Comparison of ENCODE assay signal across 9 cellular contexts in genomic region chr1:149607070-149607802, GRCh38. TPM values are rescaled to one million over a fixed set of nuclear protein-coding genes. Genes with fewer than 3 reads are reported as not detected.
A peak's percentile ranks its signal among the peaks of the same experiment; 100 is the strongest.
DNase-seq lines count a peak whose midpoint lies in the region; ATAC-seq and TF ChIP-seq lines count a peak whose summit lies in the region.
"Not testable (repeated sequence)": the region's sequence is repeated elsewhere in the genome, so short reads cannot be mapped to it uniquely, and the experiment has no call there.
"Had no signal": no experiment of that assay in that cellular context is flagged by ENCODE, and none has a peak within 500 bp of the region (broad histone marks: within the 10 kb centered on the region; RNA-seq: fewer than 3 reads in every experiment).

No MANE protein-coding gene starts in this region.

- H3K36me3 Mint-ChIP-seq in H9 (ENCODE audit: insufficient read depth in 1 of 3, low read depth in 3 of 3); naive thymus-derived CD8-positive, alpha-beta T cell: not testable (repeated sequence)

- DNase-seq in H9; RWPE2 (ENCODE audit: low spot score): not testable (repeated sequence)
- DNase-seq in activated T-cell treated with anti-CD3 and anti-CD28 coated beads, Interleukin-2, amount 50 U/mL, for 1 hour, result peak; percentile 60
- peak; percentile 47 for DNase-seq in colonic mucosa
- peak; percentile 58 for DNase-seq in right atrium auricular region (ENCODE audit: low spot score)
- peak in 7 of 10 donors; percentile 4 to 64 (median 39) for DNase-seq in naive thymus-derived CD8-positive, alpha-beta T cell
- DNase-seq in stimulated activated CD4-positive, alpha-beta T cell treated with anti-CD3 and anti-CD28 coated beads, Interleukin-1b, Interleukin-23, amount 100 ng/mL, for 4 hours (ENCODE audit: low read depth in 2 of 2), result peak; percentile 0 to 9

- not testable (repeated sequence) for H3K27me3 Mint-ChIP-seq in H9 (ENCODE audit: low read depth); naive thymus-derived CD8-positive, alpha-beta T cell

- H2BK5ac ChIP-seq in H9 (ENCODE audit: insufficient read length, low read length), result not testable (repeated sequence)

- not testable (repeated sequence) for H2BK12ac ChIP-seq in H9 (ENCODE audit: insufficient read length, low read depth, low read length)

- H2BK120ac ChIP-seq in H9 (ENCODE audit: low read depth, low read length, poor library complexity, severe bottlenecking), result not testable (repeated sequence)

- H3K27me3 ChIP-seq in H9 (ENCODE audit: insufficient read depth, low read length); RWPE2 (ENCODE audit: insufficient read depth, poor library complexity, severe bottlenecking); colonic mucosa; right atrium auricular region: not testable (repeated sequence)

- H3K4me2 ChIP-seq in H9 (ENCODE audit: insufficient read depth, insufficient read length, low read length), result not testable (repeated sequence)

- H3K27ac Mint-ChIP-seq in H9, result not testable (repeated sequence)
- H3K27ac Mint-ChIP-seq in naive thymus-derived CD8-positive, alpha-beta T cell, result peak overlapping the region in 7 of 10 donors; percentile 53 to 97 (median 90)

- H3K9me3 ChIP-seq in H9 (ENCODE audit: control insufficient read depth, low read depth, low read length); RWPE2 (ENCODE audit: severe bottlenecking); colonic mucosa; right atrium auricular region: not testable (repeated sequence)

- not testable (repeated sequence) for H3K14ac ChIP-seq in H9 (ENCODE audit: insufficient read depth, low read length)

- H3K4me3 Mint-ChIP-seq in H9, result peak overlapping the region; percentile 65 to 84
- H3K4me3 Mint-ChIP-seq in naive thymus-derived CD8-positive, alpha-beta T cell, result peak overlapping the region; percentile 30 to 92 (median 72)

- ATAC-seq in RWPE2 (ENCODE audit: low read depth); naive thymus-derived CD8-positive, alpha-beta T cell: not testable (repeated sequence)

- intact Hi-C loops in colonic mucosa (cut with DNase I), result not testable (repeated sequence)

- H4K5ac ChIP-seq in H9 (ENCODE audit: insufficient read length, low read depth, low read length), result not testable (repeated sequence)

- H3K4ac ChIP-seq in H9 (ENCODE audit: low read depth, low read length), result not testable (repeated sequence)

- H3K18ac ChIP-seq in H9 (ENCODE audit: insufficient read length, low read depth, low read length), result not testable (repeated sequence)

- H3K79me2 ChIP-seq in H9 (ENCODE audit: insufficient read depth, low read length), result not testable (repeated sequence)

- H3K4me3 ChIP-seq in RWPE2 (ENCODE audit: severe bottlenecking) (peak overlapping the region; percentile 37), colonic mucosa (peak overlapping the region; percentile 31), right atrium auricular region (peak overlapping the region; percentile 32 to 45)

- not testable (repeated sequence) for H3K27ac ChIP-seq in H9 (ENCODE audit: insufficient read length, low read depth, low read length); RWPE2 (ENCODE audit: poor library complexity, severe bottlenecking); right atrium auricular region
- H3K27ac ChIP-seq in colonic mucosa, result peak overlapping the region; percentile 63

- not testable (repeated sequence) for H3K56ac ChIP-seq in H9 (ENCODE audit: insufficient read length, low read depth, low read length)

- H2BK20ac ChIP-seq in H9 (ENCODE audit: low read depth, low read length, poor library complexity, severe bottlenecking), result not testable (repeated sequence)

- not testable (repeated sequence) for H3K79me1 ChIP-seq in H9 (ENCODE audit: insufficient read depth, low read depth, low read length, poor library complexity, severe bottlenecking)

- TF ChIP-seq CTCF in H9 (conservative IDR thresholded peaks at IDR 0.05); RWPE2 (IDR thresholded peaks at IDR 0.05; ENCODE audit: poor library complexity, severe bottlenecking); colonic mucosa (IDR thresholded peaks at IDR 0.05); right atrium auricular region (IDR thresholded peaks at IDR 0.05): not testable (repeated sequence)

- H4K20me1 ChIP-seq in H9 (ENCODE audit: control insufficient read depth, insufficient read depth, insufficient read length), result not testable (repeated sequence)

- H3K36me3 ChIP-seq in RWPE2 (ENCODE audit: low read depth); colonic mucosa; right atrium auricular region: not testable (repeated sequence)

- not testable (repeated sequence) for H3K23ac ChIP-seq in H9 (ENCODE audit: insufficient read length, low read depth, low read length)

- H3K23me2 ChIP-seq in H9 (ENCODE audit: insufficient read length, low read depth, low read length, poor library complexity, severe bottlenecking), result not testable (repeated sequence)

- H2AK5ac ChIP-seq in H9 (ENCODE audit: insufficient read length, low read length), result not testable (repeated sequence)

- not testable (repeated sequence) for H2BK15ac ChIP-seq in H9 (ENCODE audit: low read depth, low read length)

- H3T11ph ChIP-seq in H9 (ENCODE audit: low read length), result not testable (repeated sequence)

- not testable (repeated sequence) for H4K8ac ChIP-seq in H9 (replicated peaks; ENCODE audit: insufficient read length, low read depth, low read length)

- not testable (repeated sequence) for H3K9me3 Mint-ChIP-seq in H9; naive thymus-derived CD8-positive, alpha-beta T cell

- not testable (repeated sequence) for H3K4me1 ChIP-seq in H9 (ENCODE audit: insufficient read depth, low read length); RWPE2 (ENCODE audit: insufficient read depth, poor library complexity, severe bottlenecking); colonic mucosa; right atrium auricular region

- H3K4me1 Mint-ChIP-seq in H9; naive thymus-derived CD8-positive, alpha-beta T cell: not testable (repeated sequence)

- H3K9ac ChIP-seq in H9 (ENCODE audit: extremely low read depth, insufficient read length, low read length), result not testable (repeated sequence)
- peak overlapping the region in 1 of 2 donors; percentile 69 for H3K9ac ChIP-seq in colonic mucosa (ENCODE audit: low read depth in 2 of 2, low read length in 2 of 2)

- not testable (repeated sequence) for H2AFZ ChIP-seq in H9 (ENCODE audit: low read length)

- no CpG with 5 or more reads among the region's 45 CpGs for WGBS in H9 (ENCODE audit: extremely low coverage, insufficient read length, low lambda C conversion rate)

- POLR2A ChIA-PET in naive thymus-derived CD8-positive, alpha-beta T cell (lab: Charles Lee), result not testable (repeated sequence)

- H4K91ac ChIP-seq in H9 (ENCODE audit: insufficient read length, low read depth, low read length), result not testable (repeated sequence)

RNA-seq across cellular contexts. Expression of gene PPIAL4C, which starts 23.6 kb away (rescaled TPM):
- total RNA-seq in H9 (2021), result not detected in 2 replicates
- total RNA-seq in colonic mucosa, result under 1 TPM in 1 of 2 donors, not detected in 1; 0.72 TPM
- total RNA-seq in right atrium auricular region, result not detected
- total RNA-seq in naive thymus-derived CD8-positive, alpha-beta T cell, result 1 to 10 TPM; 2.7 to 3.6 TPM
- polyA plus RNA-seq in naive thymus-derived CD8-positive, alpha-beta T cell, result not detected
- total RNA-seq: H4 had no signal
- polyA plus RNA-seq: adipose tissue had no signal
